Comparison of ENCODE assay signal across 1 cellular context in the genomic region with DNA sequence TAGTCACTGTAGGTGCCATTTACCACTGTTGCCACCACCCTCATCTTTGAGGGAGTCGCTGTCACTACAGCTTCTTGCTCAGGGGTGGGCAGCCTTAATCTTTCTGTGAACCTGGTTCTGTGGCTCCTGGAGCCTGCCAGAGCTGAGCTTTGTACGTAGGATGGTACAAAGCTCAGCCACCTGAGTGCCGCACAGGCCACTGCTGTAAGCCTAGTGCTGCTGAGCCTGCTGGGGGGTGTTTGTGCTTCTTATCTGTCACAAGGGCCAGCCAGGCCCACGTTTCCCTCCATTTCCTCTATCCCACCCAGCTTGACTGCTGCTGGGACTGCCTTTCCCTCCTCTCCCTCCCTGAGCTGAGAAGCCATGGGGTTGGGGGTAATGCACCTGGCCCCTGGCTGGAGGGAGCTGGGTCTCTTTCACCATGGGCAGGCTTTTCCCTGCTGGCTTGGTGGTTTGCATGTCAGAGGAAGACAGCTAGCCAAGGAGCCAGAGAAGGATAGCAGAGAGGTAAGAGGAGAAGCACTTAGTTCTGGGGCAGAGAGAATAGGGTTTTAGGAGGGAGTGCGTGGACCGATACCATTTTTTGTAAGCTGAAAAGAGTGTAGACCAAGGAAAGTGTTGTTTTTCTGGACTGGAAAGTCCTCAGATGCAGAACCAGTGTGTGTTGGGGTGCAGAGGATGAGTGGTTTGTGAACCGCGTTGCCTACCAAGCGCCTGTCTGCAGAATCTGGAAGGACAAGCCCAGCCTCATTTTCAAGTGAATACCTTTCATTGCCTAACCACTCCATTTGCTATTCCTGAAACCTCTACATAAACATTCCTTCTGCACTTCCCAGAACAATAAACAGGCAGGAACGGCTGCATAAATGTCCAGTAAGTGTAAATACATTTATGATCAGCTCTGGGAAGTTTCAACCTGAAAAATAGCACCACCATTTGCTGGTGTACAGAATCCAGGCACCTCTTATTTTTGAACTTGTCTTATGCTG.
TF ChIP-seq lines count a peak whose summit lies in the region.

No MANE protein-coding gene starts in this region.

TF ChIP-seq in K562, 482 proteins besides CTCF, POLR2A, EP300 and RAD21:
- no peak for TF ChIP-seq SMARCC2 (IDR thresholded peaks at IDR 0.05; ENCODE audit: low read depth)
- TF ChIP-seq E2F6 (IDR thresholded peaks at IDR 0.05; ENCODE audit: borderline replicate concordance in 1 of 2, extremely low read depth in 1 of 2, insufficient read depth in 1 of 2, insufficient read length in 1 of 2, low read depth in 1 of 2, low read length in 1 of 2, poor library complexity in 1 of 2, severe bottlenecking in 1 of 2): peak in 1 of 2 experiments; percentile 47
